1 cellular context compared by ENCODE assay signal in the genomic region with DNA sequence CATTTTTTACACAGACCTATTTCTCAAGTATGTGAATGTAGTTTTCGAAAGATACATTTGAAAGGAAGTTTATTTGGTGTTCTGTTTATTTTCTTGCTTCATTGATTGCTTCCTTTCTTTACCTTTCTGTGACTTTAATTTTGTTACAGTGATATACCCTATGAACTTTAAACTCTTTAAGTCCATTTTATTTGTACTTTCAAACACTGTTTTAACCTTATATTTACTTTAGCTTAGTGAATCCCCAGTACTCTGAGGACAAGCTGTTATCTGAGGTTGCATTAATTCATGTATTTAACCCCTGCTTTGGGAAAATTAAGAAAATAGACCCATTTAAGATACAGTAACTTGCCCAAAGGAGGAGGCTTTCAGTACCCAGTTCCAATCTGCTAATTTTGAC.
TF ChIP-seq lines count a peak whose summit lies in the region.

No MANE protein-coding gene starts in this region.

TF ChIP-seq in HepG2, 621 proteins besides CTCF, POLR2A, EP300 and RAD21 (continued from another document and continues in another):
- TF ChIP-seq PBX3 (CRISPR knock-in tag; IDR thresholded peaks at IDR 0.05; ENCODE audit: borderline replicate concordance): no peak
- TF ChIP-seq, protein P1, sequence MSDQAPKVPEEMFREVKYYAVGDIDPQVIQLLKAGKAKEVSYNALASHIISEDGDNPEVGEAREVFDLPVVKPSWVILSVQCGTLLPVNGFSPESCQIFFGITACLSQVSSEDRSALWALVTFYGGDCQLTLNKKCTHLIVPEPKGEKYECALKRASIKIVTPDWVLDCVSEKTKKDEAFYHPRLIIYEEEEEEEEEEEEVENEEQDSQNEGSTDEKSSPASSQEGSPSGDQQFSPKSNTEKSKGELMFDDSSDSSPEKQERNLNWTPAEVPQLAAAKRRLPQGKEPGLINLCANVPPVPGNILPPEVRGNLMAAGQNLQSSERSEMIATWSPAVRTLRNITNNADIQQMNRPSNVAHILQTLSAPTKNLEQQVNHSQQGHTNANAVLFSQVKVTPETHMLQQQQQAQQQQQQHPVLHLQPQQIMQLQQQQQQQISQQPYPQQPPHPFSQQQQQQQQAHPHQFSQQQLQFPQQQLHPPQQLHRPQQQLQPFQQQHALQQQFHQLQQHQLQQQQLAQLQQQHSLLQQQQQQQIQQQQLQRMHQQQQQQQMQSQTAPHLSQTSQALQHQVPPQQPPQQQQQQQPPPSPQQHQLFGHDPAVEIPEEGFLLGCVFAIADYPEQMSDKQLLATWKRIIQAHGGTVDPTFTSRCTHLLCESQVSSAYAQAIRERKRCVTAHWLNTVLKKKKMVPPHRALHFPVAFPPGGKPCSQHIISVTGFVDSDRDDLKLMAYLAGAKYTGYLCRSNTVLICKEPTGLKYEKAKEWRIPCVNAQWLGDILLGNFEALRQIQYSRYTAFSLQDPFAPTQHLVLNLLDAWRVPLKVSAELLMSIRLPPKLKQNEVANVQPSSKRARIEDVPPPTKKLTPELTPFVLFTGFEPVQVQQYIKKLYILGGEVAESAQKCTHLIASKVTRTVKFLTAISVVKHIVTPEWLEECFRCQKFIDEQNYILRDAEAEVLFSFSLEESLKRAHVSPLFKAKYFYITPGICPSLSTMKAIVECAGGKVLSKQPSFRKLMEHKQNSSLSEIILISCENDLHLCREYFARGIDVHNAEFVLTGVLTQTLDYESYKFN (CRISPR knock-in tag; conservative IDR thresholded peaks at IDR 0.05): peak; percentile 99
- TF ChIP-seq NR2F2 (IDR thresholded peaks at IDR 0.05; ENCODE audit: borderline replicate concordance, low read depth): peak; percentile 97
- TF ChIP-seq ZNF17 (CRISPR knock-in tag; IDR thresholded peaks at IDR 0.05): no peak
- no peak for TF ChIP-seq ELF4 (CRISPR knock-in tag; IDR thresholded peaks at IDR 0.05; ENCODE audit: borderline replicate concordance)
- no peak for TF ChIP-seq ZNF296 (CRISPR knock-in tag; conservative IDR thresholded peaks at IDR 0.05)
- 0 out of 2 replicates have a peak, but pooled peaks have one; percentile 65 for TF ChIP-seq ZNF280D (CRISPR knock-in tag; IDR thresholded peaks at IDR 0.05)
- TF ChIP-seq RNF2 (conservative IDR thresholded peaks at IDR 0.05; ENCODE audit: low read depth): no peak
- peak; percentile 96 for TF ChIP-seq MIXL1 (CRISPR knock-in tag; IDR thresholded peaks at IDR 0.05)
- TF ChIP-seq ZNF564 (CRISPR knock-in tag; IDR thresholded peaks at IDR 0.05): no peak
- TF ChIP-seq NR2F1 (CRISPR knock-in tag; IDR thresholded peaks at IDR 0.05): peak in 1 of 2 experiments; percentile 81; a peak in 2 of 4 replicates
- no peak for TF ChIP-seq RFX3 (CRISPR knock-in tag; IDR thresholded peaks at IDR 0.05)
- TF ChIP-seq SRSF4 (IDR thresholded peaks at IDR 0.05; ENCODE audit: low read depth, low read length, poor library complexity, severe bottlenecking): no peak
- no peak for TF ChIP-seq ZNF781 (CRISPR knock-in tag; IDR thresholded peaks at IDR 0.05; ENCODE audit: borderline replicate concordance, not compliant biosample characterization)
- no peak for TF ChIP-seq ZNF747 (CRISPR knock-in tag; IDR thresholded peaks at IDR 0.05; ENCODE audit: borderline replicate concordance)
- peak; percentile 96; the same call in 1 of the 2 replicates for TF ChIP-seq HMG20A (CRISPR knock-in tag; IDR thresholded peaks at IDR 0.05; ENCODE audit: borderline replicate concordance)
- TF ChIP-seq ZNF432 (CRISPR knock-in tag; IDR thresholded peaks at IDR 0.05; ENCODE audit: borderline replicate concordance): no peak
- no peak for TF ChIP-seq IRF2 (CRISPR knock-in tag; IDR thresholded peaks at IDR 0.05)
- TF ChIP-seq SIX4 (CRISPR knock-in tag; IDR thresholded peaks at IDR 0.05): no peak
- TF ChIP-seq AHR (CRISPR knock-in tag; IDR thresholded peaks at IDR 0.05): no peak
- TF ChIP-seq SMAD1 (CRISPR knock-in tag; IDR thresholded peaks at IDR 0.05; ENCODE audit: borderline replicate concordance, low read depth): no peak
- TF ChIP-seq RBM39 (IDR thresholded peaks at IDR 0.05; ENCODE audit: low read depth, low read length, poor library complexity, severe bottlenecking): no peak
- no peak for TF ChIP-seq SMYD3 (CRISPR knock-in tag; IDR thresholded peaks at IDR 0.05)
- no peak for TF ChIP-seq ZNF446 (CRISPR knock-in tag; IDR thresholded peaks at IDR 0.05)
- TF ChIP-seq SNAI1 (CRISPR knock-in tag; IDR thresholded peaks at IDR 0.05; ENCODE audit: borderline replicate concordance): no peak
- TF ChIP-seq, protein P2, sequence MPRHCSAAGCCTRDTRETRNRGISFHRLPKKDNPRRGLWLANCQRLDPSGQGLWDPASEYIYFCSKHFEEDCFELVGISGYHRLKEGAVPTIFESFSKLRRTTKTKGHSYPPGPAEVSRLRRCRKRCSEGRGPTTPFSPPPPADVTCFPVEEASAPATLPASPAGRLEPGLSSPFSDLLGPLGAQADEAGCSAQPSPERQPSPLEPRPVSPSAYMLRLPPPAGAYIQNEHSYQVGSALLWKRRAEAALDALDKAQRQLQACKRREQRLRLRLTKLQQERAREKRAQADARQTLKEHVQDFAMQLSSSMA (CRISPR knock-in tag; IDR thresholded peaks at IDR 0.05): no peak
- no peak for TF ChIP-seq ZNF773 (CRISPR knock-in tag; IDR thresholded peaks at IDR 0.05; ENCODE audit: borderline replicate concordance)
- TF ChIP-seq ZNF263 (CRISPR knock-in tag; IDR thresholded peaks at IDR 0.05): no peak
- TF ChIP-seq AGO1 (IDR thresholded peaks at IDR 0.05; ENCODE audit: low read depth, low read length, poor library complexity, severe bottlenecking): no peak
- TF ChIP-seq IRX3 (CRISPR knock-in tag; IDR thresholded peaks at IDR 0.05; ENCODE audit: borderline replicate concordance, low read depth): no peak
- no peak for TF ChIP-seq ELF1 (CRISPR knock-in tag; IDR thresholded peaks at IDR 0.05)
- TF ChIP-seq FOSL2 (CRISPR knock-in tag; IDR thresholded peaks at IDR 0.05): no peak
- TF ChIP-seq ZBTB20 (CRISPR knock-in tag; IDR thresholded peaks at IDR 0.05; ENCODE audit: borderline replicate concordance, low read depth): peak; percentile 84; the same call in 1 of the 2 replicates
- TF ChIP-seq ZNF160 (CRISPR knock-in tag; IDR thresholded peaks at IDR 0.05): no peak
- TF ChIP-seq EEA1 (CRISPR knock-in tag; IDR thresholded peaks at IDR 0.05; ENCODE audit: borderline replicate concordance): no peak
- TF ChIP-seq, protein P3, sequence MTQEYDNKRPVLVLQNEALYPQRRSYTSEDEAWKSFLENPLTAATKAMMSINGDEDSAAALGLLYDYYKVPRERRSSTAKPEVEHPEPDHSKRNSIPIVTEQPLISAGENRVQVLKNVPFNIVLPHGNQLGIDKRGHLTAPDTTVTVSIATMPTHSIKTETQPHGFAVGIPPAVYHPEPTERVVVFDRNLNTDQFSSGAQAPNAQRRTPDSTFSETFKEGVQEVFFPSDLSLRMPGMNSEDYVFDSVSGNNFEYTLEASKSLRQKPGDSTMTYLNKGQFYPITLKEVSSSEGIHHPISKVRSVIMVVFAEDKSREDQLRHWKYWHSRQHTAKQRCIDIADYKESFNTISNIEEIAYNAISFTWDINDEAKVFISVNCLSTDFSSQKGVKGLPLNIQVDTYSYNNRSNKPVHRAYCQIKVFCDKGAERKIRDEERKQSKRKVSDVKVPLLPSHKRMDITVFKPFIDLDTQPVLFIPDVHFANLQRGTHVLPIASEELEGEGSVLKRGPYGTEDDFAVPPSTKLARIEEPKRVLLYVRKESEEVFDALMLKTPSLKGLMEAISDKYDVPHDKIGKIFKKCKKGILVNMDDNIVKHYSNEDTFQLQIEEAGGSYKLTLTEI (CRISPR knock-in tag; conservative IDR thresholded peaks at IDR 0.05): no peak
- TF ChIP-seq ZNF12 (CRISPR knock-in tag; IDR thresholded peaks at IDR 0.05): no peak
- no peak for TF ChIP-seq MAZ (IDR thresholded peaks at IDR 0.05; ENCODE audit: borderline replicate concordance, low read depth, low read length)
- no peak for TF ChIP-seq MAZ (CRISPR knock-in tag; IDR thresholded peaks at IDR 0.05; ENCODE audit: low read depth)
- TF ChIP-seq KLF12 (CRISPR knock-in tag; IDR thresholded peaks at IDR 0.05; ENCODE audit: borderline replicate concordance): no peak
- TF ChIP-seq ZNF577 (CRISPR knock-in tag; IDR thresholded peaks at IDR 0.05; ENCODE audit: borderline replicate concordance, low read depth): no peak
- peak; percentile 44; the same call in 1 of the 2 replicates for TF ChIP-seq MED1 (CRISPR knock-in tag; IDR thresholded peaks at IDR 0.05)
- peak; percentile 86 for TF ChIP-seq HNF4A (CRISPR knock-in tag; IDR thresholded peaks at IDR 0.05)
- 0 out of 2 replicates have a peak, but pooled peaks have one; percentile 36 for TF ChIP-seq ZNF761 (CRISPR knock-in tag; conservative IDR thresholded peaks at IDR 0.05)
- no peak for TF ChIP-seq ZNF44 (CRISPR knock-in tag; IDR thresholded peaks at IDR 0.05)
- TF ChIP-seq ZNF709 (CRISPR knock-in tag; IDR thresholded peaks at IDR 0.05): no peak
- no peak; the same call in none of the 2 replicates for TF ChIP-seq TARDBP (CRISPR knock-in tag; IDR thresholded peaks at IDR 0.05)
- TF ChIP-seq ZNF839 (CRISPR knock-in tag; IDR thresholded peaks at IDR 0.05; ENCODE audit: borderline replicate concordance): no peak
- TF ChIP-seq, protein P4, sequence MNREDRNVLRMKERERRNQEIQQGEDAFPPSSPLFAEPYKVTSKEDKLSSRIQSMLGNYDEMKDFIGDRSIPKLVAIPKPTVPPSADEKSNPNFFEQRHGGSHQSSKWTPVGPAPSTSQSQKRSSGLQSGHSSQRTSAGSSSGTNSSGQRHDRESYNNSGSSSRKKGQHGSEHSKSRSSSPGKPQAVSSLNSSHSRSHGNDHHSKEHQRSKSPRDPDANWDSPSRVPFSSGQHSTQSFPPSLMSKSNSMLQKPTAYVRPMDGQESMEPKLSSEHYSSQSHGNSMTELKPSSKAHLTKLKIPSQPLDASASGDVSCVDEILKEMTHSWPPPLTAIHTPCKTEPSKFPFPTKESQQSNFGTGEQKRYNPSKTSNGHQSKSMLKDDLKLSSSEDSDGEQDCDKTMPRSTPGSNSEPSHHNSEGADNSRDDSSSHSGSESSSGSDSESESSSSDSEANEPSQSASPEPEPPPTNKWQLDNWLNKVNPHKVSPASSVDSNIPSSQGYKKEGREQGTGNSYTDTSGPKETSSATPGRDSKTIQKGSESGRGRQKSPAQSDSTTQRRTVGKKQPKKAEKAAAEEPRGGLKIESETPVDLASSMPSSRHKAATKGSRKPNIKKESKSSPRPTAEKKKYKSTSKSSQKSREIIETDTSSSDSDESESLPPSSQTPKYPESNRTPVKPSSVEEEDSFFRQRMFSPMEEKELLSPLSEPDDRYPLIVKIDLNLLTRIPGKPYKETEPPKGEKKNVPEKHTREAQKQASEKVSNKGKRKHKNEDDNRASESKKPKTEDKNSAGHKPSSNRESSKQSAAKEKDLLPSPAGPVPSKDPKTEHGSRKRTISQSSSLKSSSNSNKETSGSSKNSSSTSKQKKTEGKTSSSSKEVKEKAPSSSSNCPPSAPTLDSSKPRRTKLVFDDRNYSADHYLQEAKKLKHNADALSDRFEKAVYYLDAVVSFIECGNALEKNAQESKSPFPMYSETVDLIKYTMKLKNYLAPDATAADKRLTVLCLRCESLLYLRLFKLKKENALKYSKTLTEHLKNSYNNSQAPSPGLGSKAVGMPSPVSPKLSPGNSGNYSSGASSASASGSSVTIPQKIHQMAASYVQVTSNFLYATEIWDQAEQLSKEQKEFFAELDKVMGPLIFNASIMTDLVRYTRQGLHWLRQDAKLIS (CRISPR knock-in tag; IDR thresholded peaks at IDR 0.05): no peak
- TF ChIP-seq MEF2D (CRISPR knock-in tag; IDR thresholded peaks at IDR 0.05): peak; percentile 34; the same call in 1 of the 2 replicates
